ENCODE assay signal across 18 cellular contexts in the genomic region with DNA sequence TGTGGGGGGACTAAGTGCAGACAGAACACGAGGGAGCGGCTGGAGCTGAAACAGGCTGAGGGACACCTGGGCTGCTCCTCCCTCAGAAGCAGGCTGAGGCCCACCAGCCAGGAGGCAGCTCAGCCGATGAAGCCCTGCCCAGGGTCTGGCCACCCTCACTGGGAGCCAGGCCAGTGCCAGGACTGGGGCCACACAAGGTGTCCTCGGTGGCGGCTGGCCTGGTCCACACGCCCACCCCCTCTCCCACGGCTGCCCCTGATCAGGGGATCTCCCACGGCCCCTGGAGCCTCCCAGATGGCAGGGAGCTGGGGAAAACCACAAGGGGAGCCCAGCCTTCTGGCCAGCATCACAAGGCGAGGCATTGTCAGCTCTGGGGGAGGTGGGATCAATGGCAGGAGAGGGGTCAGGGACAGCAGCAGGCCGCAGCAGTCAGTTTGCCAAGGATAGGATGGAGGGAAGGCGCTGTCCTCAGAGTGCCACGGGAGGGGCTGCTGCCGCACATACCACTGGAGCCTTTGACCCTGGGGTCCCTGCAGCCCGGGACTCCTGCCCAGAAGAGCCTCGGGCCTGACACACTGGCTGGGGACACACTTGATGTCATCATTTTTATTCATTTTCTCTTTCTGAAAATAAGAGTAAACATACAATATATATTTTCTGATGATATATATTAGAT. TPM values are rescaled to one million over a fixed set of nuclear protein-coding genes. Genes with fewer than 3 reads are reported as not detected.
"Had no signal": no experiment of that assay in that cellular context is flagged by ENCODE, and none has a peak within 500 bp of the region (broad histone marks: within the 10 kb centered on the region; RNA-seq: fewer than 3 reads in every experiment).

No MANE protein-coding gene starts in this region.

- H3K9me3 ChIP-seq: ascending aorta, breast epithelium, esophagus squamous epithelium, mucosa of descending colon had no signal

- H3K36me3 ChIP-seq: breast epithelium had no signal

- H3K27ac Mint-ChIP-seq: activated CD8-positive, alpha-beta T cell treated with anti-CD3 and anti-CD28 coated beads, Interleukin-2, amount 10 ng/mL, durations not matched to agents 7 days and 5 days; activated naive CD4-positive, alpha-beta T cell treated with anti-CD3 and anti-CD28 coated beads, Interleukin-2, amount 10 ng/mL, durations not matched to agents 7 days and 5 days; activated naive CD8-positive, alpha-beta T cell treated with anti-CD3 and anti-CD28 coated beads, Interleukin-2, amount 50 U/mL, for 24 hours; activated T-cell treated with anti-CD3 and anti-CD28 coated beads, Interleukin-2, amount 50 U/mL, for 24 hours; type B pancreatic cell had no signal

- DNase-seq: activated CD4-positive, alpha-beta T cell treated with anti-CD3 and anti-CD28 coated beads, Interleukin-2, amount 10 ng/mL, durations not matched to agents 24 days and 14 days; activated CD4-positive, CD25-positive, alpha-beta regulatory T cell; activated CD8-positive, alpha-beta T cell treated with anti-CD3 and anti-CD28 coated beads, Interleukin-2, amount 10 ng/mL, durations not matched to agents 7 days and 5 days; activated naive CD4-positive, alpha-beta T cell treated with anti-CD3 and anti-CD28 coated beads, Interleukin-2, amount 10 ng/mL, durations not matched to agents 7 days and 5 days; activated naive CD8-positive, alpha-beta T cell treated with anti-CD3 and anti-CD28 coated beads, Interleukin-2, amount 50 U/mL, for 24 hours; activated T-cell treated with anti-CD3 and anti-CD28 coated beads, Interleukin-2, amount 50 U/mL, for 24 hours; cerebellar nuclear complex; effector CD8-positive, alpha-beta T cell; esophagus squamous epithelium; mesenchymal stem cell; naive thymus-derived CD8-positive, alpha-beta T cell; stimulated activated naive CD8-positive, alpha-beta T cell treated with anti-CD3 and anti-CD28 coated beads, Interleukin-15, Interleukin-2, amounts not matched to agents 100 U/mL and 50 U/mL, for 24 hours; T1000 had no signal

- H3K4me1 ChIP-seq: ascending aorta had no signal

- H3K9me3 Mint-ChIP-seq: activated CD4-positive, alpha-beta T cell treated with anti-CD3 and anti-CD28 coated beads, Interleukin-2, amount 10 ng/mL, durations not matched to agents 24 days and 14 days; activated naive CD4-positive, alpha-beta T cell treated with anti-CD3 and anti-CD28 coated beads, Interleukin-2, amount 10 ng/mL, durations not matched to agents 7 days and 5 days; activated naive CD8-positive, alpha-beta T cell treated with anti-CD3 and anti-CD28 coated beads, Interleukin-2, amount 50 U/mL, for 24 hours; activated T-cell treated with anti-CD3 and anti-CD28 coated beads, Interleukin-2, amount 50 U/mL, for 24 hours; naive thymus-derived CD8-positive, alpha-beta T cell; type B pancreatic cell had no signal

- H3K4me1 Mint-ChIP-seq: activated CD4-positive, alpha-beta T cell treated with anti-CD3 and anti-CD28 coated beads, Interleukin-2, amount 10 ng/mL, durations not matched to agents 24 days and 14 days; activated naive CD4-positive, alpha-beta T cell treated with anti-CD3 and anti-CD28 coated beads, Interleukin-2, amount 10 ng/mL, durations not matched to agents 7 days and 5 days; activated naive CD8-positive, alpha-beta T cell treated with anti-CD3 and anti-CD28 coated beads, Interleukin-2, amount 50 U/mL, for 24 hours had no signal

- H3K27ac ChIP-seq: ascending aorta, breast epithelium, esophagus squamous epithelium had no signal

- H3K4me3 Mint-ChIP-seq: activated CD4-positive, alpha-beta T cell treated with anti-CD3 and anti-CD28 coated beads, Interleukin-2, amount 10 ng/mL, durations not matched to agents 24 days and 14 days; activated CD8-positive, alpha-beta T cell treated with anti-CD3 and anti-CD28 coated beads, Interleukin-2, amount 10 ng/mL, durations not matched to agents 7 days and 5 days; activated naive CD4-positive, alpha-beta T cell treated with anti-CD3 and anti-CD28 coated beads, Interleukin-2, amount 10 ng/mL, durations not matched to agents 7 days and 5 days; activated naive CD8-positive, alpha-beta T cell treated with anti-CD3 and anti-CD28 coated beads, Interleukin-2, amount 50 U/mL, for 24 hours; activated T-cell treated with anti-CD3 and anti-CD28 coated beads, Interleukin-2, amount 50 U/mL, for 24 hours; naive thymus-derived CD8-positive, alpha-beta T cell; type B pancreatic cell had no signal

- H3K36me3 Mint-ChIP-seq: type B pancreatic cell had no signal

- H3K27me3 ChIP-seq: ascending aorta, breast epithelium, esophagus squamous epithelium had no signal

- H3K4me3 ChIP-seq: ascending aorta, breast epithelium, esophagus squamous epithelium, mucosa of descending colon had no signal

- ATAC-seq: activated CD8-positive, alpha-beta T cell treated with anti-CD3 and anti-CD28 coated beads, Interleukin-2, amount 10 ng/mL, durations not matched to agents 7 days and 5 days; activated naive CD8-positive, alpha-beta T cell treated with anti-CD3 and anti-CD28 coated beads, Interleukin-2, amount 50 U/mL, for 24 hours; left lobe of liver; mucosa of descending colon; naive thymus-derived CD8-positive, alpha-beta T cell; stimulated activated naive CD8-positive, alpha-beta T cell treated with anti-CD3 and anti-CD28 coated beads, Interleukin-15, Interleukin-2, amounts not matched to agents 100 U/mL and 50 U/mL, for 24 hours had no signal

RNA-seq across cellular contexts. Expression of gene RASL10A, which starts 11.7 kb away (rescaled TPM):
- total RNA-seq: ascending aorta had no signal

RNA-seq across cellular contexts. Expression of gene GAS2L1, which starts 20.8 kb away (rescaled TPM):
- total RNA-seq: naive thymus-derived CD8-positive, alpha-beta T cell had no signal
